2 cellular contexts compared by ENCODE assay signal in genomic region chr4:8892556-8893226, GRCh38.
TF ChIP-seq lines count a peak whose summit lies in the region.

No MANE protein-coding gene starts in this region.

TF ChIP-seq in SK-N-SH, 30 proteins besides CTCF, POLR2A, EP300 and RAD21 (continued from another document):
- TF ChIP-seq, protein P1, sequence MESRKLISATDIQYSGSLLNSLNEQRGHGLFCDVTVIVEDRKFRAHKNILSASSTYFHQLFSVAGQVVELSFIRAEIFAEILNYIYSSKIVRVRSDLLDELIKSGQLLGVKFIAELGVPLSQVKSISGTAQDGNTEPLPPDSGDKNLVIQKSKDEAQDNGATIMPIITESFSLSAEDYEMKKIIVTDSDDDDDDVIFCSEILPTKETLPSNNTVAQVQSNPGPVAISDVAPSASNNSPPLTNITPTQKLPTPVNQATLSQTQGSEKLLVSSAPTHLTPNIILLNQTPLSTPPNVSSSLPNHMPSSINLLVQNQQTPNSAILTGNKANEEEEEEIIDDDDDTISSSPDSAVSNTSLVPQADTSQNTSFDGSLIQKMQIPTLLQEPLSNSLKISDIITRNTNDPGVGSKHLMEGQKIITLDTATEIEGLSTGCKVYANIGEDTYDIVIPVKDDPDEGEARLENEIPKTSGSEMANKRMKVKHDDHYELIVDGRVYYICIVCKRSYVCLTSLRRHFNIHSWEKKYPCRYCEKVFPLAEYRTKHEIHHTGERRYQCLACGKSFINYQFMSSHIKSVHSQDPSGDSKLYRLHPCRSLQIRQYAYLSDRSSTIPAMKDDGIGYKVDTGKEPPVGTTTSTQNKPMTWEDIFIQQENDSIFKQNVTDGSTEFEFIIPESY (IDR thresholded peaks at IDR 0.05; ENCODE audit: borderline replicate concordance, low read depth): no peak
- TF ChIP-seq SIN3A (IDR thresholded peaks at IDR 0.05; ENCODE audit: borderline replicate concordance, low read depth, low read length) (no peak), USF2 (IDR thresholded peaks at IDR 0.05; ENCODE audit: borderline replicate concordance, low read depth, low read length) (no peak), TEAD4 (IDR thresholded peaks at IDR 0.05; ENCODE audit: borderline replicate concordance, insufficient read depth) (no peak), FOSL2 (IDR thresholded peaks at IDR 0.05; ENCODE audit: borderline replicate concordance, low read depth) (no peak), MEF2A (IDR thresholded peaks at IDR 0.05; ENCODE audit: borderline replicate concordance, low read depth) (no peak), EZH2phosphoT487 (IDR thresholded peaks at IDR 0.05; ENCODE audit: borderline replicate concordance, low read depth) (no peak), ELF1 (IDR thresholded peaks at IDR 0.05) (no peak), FOXM1 (IDR thresholded peaks at IDR 0.05; ENCODE audit: low read depth) (no peak), MXI1 (IDR thresholded peaks at IDR 0.05; ENCODE audit: low read depth, low read length) (no peak)

TF ChIP-seq in SK-N-SH treated with all-trans-retinoic acid at 6 μM for 48 hours, 23 proteins besides CTCF, POLR2A, EP300 and RAD21 (continued from another document):
- TF ChIP-seq, protein P2, sequence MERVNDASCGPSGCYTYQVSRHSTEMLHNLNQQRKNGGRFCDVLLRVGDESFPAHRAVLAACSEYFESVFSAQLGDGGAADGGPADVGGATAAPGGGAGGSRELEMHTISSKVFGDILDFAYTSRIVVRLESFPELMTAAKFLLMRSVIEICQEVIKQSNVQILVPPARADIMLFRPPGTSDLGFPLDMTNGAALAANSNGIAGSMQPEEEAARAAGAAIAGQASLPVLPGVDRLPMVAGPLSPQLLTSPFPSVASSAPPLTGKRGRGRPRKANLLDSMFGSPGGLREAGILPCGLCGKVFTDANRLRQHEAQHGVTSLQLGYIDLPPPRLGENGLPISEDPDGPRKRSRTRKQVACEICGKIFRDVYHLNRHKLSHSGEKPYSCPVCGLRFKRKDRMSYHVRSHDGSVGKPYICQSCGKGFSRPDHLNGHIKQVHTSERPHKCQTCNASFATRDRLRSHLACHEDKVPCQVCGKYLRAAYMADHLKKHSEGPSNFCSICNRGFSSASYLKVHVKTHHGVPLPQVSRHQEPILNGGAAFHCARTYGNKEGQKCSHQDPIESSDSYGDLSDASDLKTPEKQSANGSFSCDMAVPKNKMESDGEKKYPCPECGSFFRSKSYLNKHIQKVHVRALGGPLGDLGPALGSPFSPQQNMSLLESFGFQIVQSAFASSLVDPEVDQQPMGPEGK (CRISPR knock-in tag; IDR thresholded peaks at IDR 0.05; ENCODE audit: borderline replicate concordance): no peak
